ENCODE assay signal across 11 cellular contexts in the genomic region with DNA sequence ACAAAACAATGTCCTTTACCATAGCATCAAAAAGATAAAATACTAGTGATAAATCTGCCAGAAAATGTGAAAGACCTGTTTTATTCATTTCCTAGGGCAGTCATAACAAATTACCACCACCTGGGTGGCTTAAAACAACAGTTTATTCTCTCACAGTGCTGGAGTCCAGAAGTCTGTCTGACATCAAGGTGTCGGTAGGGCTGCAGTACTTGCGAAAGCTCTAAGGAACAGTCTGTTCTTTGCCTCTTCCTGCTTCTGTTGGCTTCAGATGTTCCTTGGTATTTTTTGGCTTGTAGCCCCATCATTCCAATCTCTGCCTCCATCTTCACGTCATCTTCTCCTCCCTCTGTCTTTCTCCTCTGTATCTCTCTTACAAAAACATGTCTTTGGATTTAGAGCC. TPM values are rescaled to one million over a fixed set of nuclear protein-coding genes. Genes with fewer than 3 reads are reported as not detected.
DNase-seq lines count a peak whose midpoint lies in the region; ATAC-seq and TF ChIP-seq lines count a peak whose summit lies in the region.
"Had no signal": no experiment of that assay in that cellular context is flagged by ENCODE, and none has a peak within 500 bp of the region (broad histone marks: within the 10 kb centered on the region; RNA-seq: fewer than 3 reads in every experiment).

No MANE protein-coding gene starts in this region.

- H3K27me3 ChIP-seq in right atrium auricular region = no peaks in the 10 kb centered on the region
- H3K27me3 ChIP-seq: Peyer's patch had no signal

- H3K4me3 ChIP-seq in right atrium auricular region = no peak overlapping the region
- H3K4me3 ChIP-seq in skeletal muscle cell (ENCODE audit: low read depth, low read length) = no peak overlapping the region
- H3K4me3 ChIP-seq: Peyer's patch had no signal

- H3K4me1 ChIP-seq in right atrium auricular region = peaks cover 0 to 25% of the 10 kb centered on the region in 2 donors

- CTCF ChIA-PET in MCF 10A (lab: Yijun Ruan, JAX) = interaction anchor here (0.8 to 2.4 kb wide), 10 partner anchors 27 to 122 kb away, joined by 3 to 11 read pairs (median 4); no protein-coding TSS in a partner anchor

- H3K4me1 Mint-ChIP-seq in MCF 10A (ENCODE audit: insufficient read depth, unreplicated experiment) = peaks cover 63% of the 10 kb centered on the region

- in situ Hi-C loops in G401 (cut with HindIII; ENCODE audit: low sequenced_read_pairs) = no loop called here

- no peaks in the 10 kb centered on the region for H3K36me3 ChIP-seq in right atrium auricular region
- H3K36me3 ChIP-seq: Peyer's patch had no signal

- no peaks in the 10 kb centered on the region for H3K27me3 Mint-ChIP-seq in MCF 10A (ENCODE audit: insufficient read depth, unreplicated experiment)
- H3K27me3 Mint-ChIP-seq: activated B cell treated with CpG ODN at 0.5 μM for 24 hours had no signal

- DNase-seq in G401 (ENCODE audit: low spot score) (peak; percentile 2), MCF 10A (ENCODE audit: unreplicated experiment) (peak; percentile 97), right atrium auricular region (ENCODE audit: low spot score) (no peak), skeletal muscle cell (ENCODE audit: low read depth) (peak; percentile 99), NCI-H187 (lab: John Stamatoyannopoulos, UW) (no peak)
- no peak for DNase-seq in effector CD8-positive, alpha-beta T cell (lab: John Stamatoyannopoulos, UW)
- DNase-seq: activated B cell treated with CpG ODN at 0.5 μM for 24 hours, Peyer's patch had no signal

- no peaks in the 10 kb centered on the region for H3K9me3 ChIP-seq in right atrium auricular region
- H3K9me3 ChIP-seq: Peyer's patch had no signal

- H3K4me3 Mint-ChIP-seq in MCF 10A (ENCODE audit: unreplicated experiment) = peak overlapping the region; percentile 41
- H3K4me3 Mint-ChIP-seq: activated B cell treated with CpG ODN at 0.5 μM for 24 hours, neural crest cell had no signal

- ATAC-seq in GM21515 (IDR thresholded peaks at IDR 0.05; ENCODE audit: unreplicated experiment) = no peak
- ATAC-seq in activated CD4-positive, CD25-positive, alpha-beta regulatory T cell treated with anti-CD3 and anti-CD28 coated beads, Interleukin-2, amount 50 U/mL, for 24 hours = no peak

- POLR2A ChIA-PET in MCF 10A (lab: Yijun Ruan, JAX) = interaction anchor here (0.6 to 14.5 kb wide), 23 partner anchors 9 to 1372 kb away, joined by 3 to 330 read pairs (median 5); partner anchors contain the start of gene PTPDC1

- H3K27ac ChIP-seq in right atrium auricular region = peak overlapping the region; percentile 65 to 84

- H3K27ac Mint-ChIP-seq in MCF 10A (ENCODE audit: low read depth, unreplicated experiment) = peak overlapping the region; percentile 93
- H3K27ac Mint-ChIP-seq: activated B cell treated with CpG ODN at 0.5 μM for 24 hours had no signal

- H3K36me3 Mint-ChIP-seq in MCF 10A (ENCODE audit: insufficient read depth, unreplicated experiment) = peaks cover 7% of the 10 kb centered on the region

- no peaks in the 10 kb centered on the region for H3K9me3 Mint-ChIP-seq in MCF 10A (ENCODE audit: unreplicated experiment)
- H3K9me3 Mint-ChIP-seq: activated B cell treated with CpG ODN at 0.5 μM for 24 hours, neural crest cell had no signal

- TF ChIP-seq CTCF in MCF 10A (IDR thresholded peaks at IDR 0.05; ENCODE audit: unreplicated experiment) (no peak), right atrium auricular region (IDR thresholded peaks at IDR 0.05) (peak in 1 of 2 donors; percentile 21)

- BruUV-seq in MCF 10A (replicated peaks; lab: Mats Ljungman, UMichigan) = no TSS peak

- intact Hi-C loops in MCF 10A (cut with micrococcal nuclease) = loop anchor here (1.0 to 5.0 kb wide), 4 partner anchors 31 to 78 kb away; no protein-coding TSS in a partner anchor

RNA-seq across cellular contexts. Expression of gene PTPDC1, which starts 51.0 kb away (rescaled TPM):
- total RNA-seq in G401 (2014; rRNA removed; shearing (Covaris generic)) = 4.1 and 5.4 TPM in 2 replicates
- total RNA-seq in MCF 10A (2022) (42.2 and 49.9 TPM in 2 replicates), right atrium auricular region (10 to 100 TPM in 1 of 2 donors, 1 to 10 TPM in 1; 9.6 to 10.2 TPM)

Comparison
In these comparisons a context has a peak if more than half of its experiments do, and no peak if none do; other contexts are left out.
1. DNase-seq: peak in G401 (single experiment), MCF 10A (single experiment) and skeletal muscle cell (single experiment); none in right atrium auricular region (single experiment), effector CD8-positive, alpha-beta T cell (single experiment) and NCI-H187 (0 of 2).